ENCODE assay signal across 12 cellular contexts in genomic region chr20:34100578-34100977, GRCh38.
"Had no signal": no experiment of that assay in that cellular context is flagged by ENCODE, and none has a peak within 500 bp of the region (broad histone marks: within the 10 kb centered on the region; RNA-seq: fewer than 3 reads in every experiment).

No MANE protein-coding gene starts in this region.

- H3K4me3 Mint-ChIP-seq: dendritic cell treated with granulocyte-macrophage colony-stimulating factor and Interleukin-4, amounts not matched to agents 40 ng/mL and 50 ng/mL, for 4 days; T-cell had no signal

- DNase-seq: activated CD8-positive, alpha-beta memory T cell treated with anti-CD3 and anti-CD28 coated beads, Interleukin-2, amount 50 U/mL, for 4 hours; adrenal gland; caudate nucleus; erythroblast; hippocampal formation; left ventricle myocardium superior; T-cell; transverse colon had no signal

- H3K4me3 ChIP-seq: adrenal gland, SK-N-MC, skin epidermis, transverse colon had no signal

- H3K27ac ChIP-seq: adrenal gland, SK-N-MC, skin epidermis, transverse colon, VCaP had no signal

- H3K27me3 Mint-ChIP-seq: dendritic cell treated with granulocyte-macrophage colony-stimulating factor and Interleukin-4, amounts not matched to agents 40 ng/mL and 50 ng/mL, for 4 days; T-cell had no signal

- H3K27me3 ChIP-seq: adrenal gland, transverse colon had no signal

- H3K9me3 ChIP-seq: adrenal gland, transverse colon had no signal

- ATAC-seq: left ventricle myocardium superior, T-cell had no signal

- H3K27ac Mint-ChIP-seq: dendritic cell treated with granulocyte-macrophage colony-stimulating factor and Interleukin-4, amounts not matched to agents 40 ng/mL and 50 ng/mL, for 4 days; T-cell had no signal

- H3K4me1 ChIP-seq: transverse colon had no signal

- H3K9me3 Mint-ChIP-seq: dendritic cell treated with granulocyte-macrophage colony-stimulating factor and Interleukin-4, amounts not matched to agents 40 ng/mL and 50 ng/mL, for 4 days; T-cell had no signal
